8 cellular contexts compared by ENCODE assay signal in genomic region chr7:50416509-50417299, GRCh38. TPM values are rescaled to one million over a fixed set of nuclear protein-coding genes. Genes with fewer than 3 reads are reported as not detected.
DNase-seq lines count a peak whose midpoint lies in the region; ATAC-seq lines count a peak whose summit lies in the region.

No MANE protein-coding gene starts in this region.

- H2AFZ ChIP-seq in GM23248: no peak overlapping the region

- H3K9me2 ChIP-seq in GM23248 (ENCODE audit: insufficient read depth): no peaks in the 10 kb centered on the region

- whole genome bisulfite sequencing in thymus: 43% methylated on average over 7 of the region's 7 CpGs
- 29 to 30% methylated on average over 7 of the region's 7 CpGs for WGBS in GM23248 (ENCODE audit: low coverage in 1 of 2, low lambda C conversion rate in 2 of 2, missing lambda C conversion rate in 2 of 2), 2 experiments

- H3K36me3 ChIP-seq in thymus (ENCODE audit: control insufficient read depth, insufficient read depth) (no peaks in the 10 kb centered on the region), GM23248 (ENCODE audit: low read depth) (no peaks in the 10 kb centered on the region)

- no peaks in the 10 kb centered on the region for H3K79me2 ChIP-seq in GM23248 (ENCODE audit: insufficient read depth)

- H3K4me3 ChIP-seq in thymus (ENCODE audit: low read length) (no peak overlapping the region), GM23248 (no peak overlapping the region)

- no peaks in the 10 kb centered on the region for H3K27me3 ChIP-seq in thymus (ENCODE audit: control insufficient read depth, insufficient read depth)
- 0 out of 2 replicates have a peak, but pooled peaks cover 14% of the 10 kb centered on the region for H3K27me3 ChIP-seq in GM23248 (replicated peaks; ENCODE audit: insufficient read depth)

- in situ Hi-C loops in GM23248 (cut with MboI): loop anchor here (10.0 kb wide), 1 partner anchor 212 kb away; no protein-coding TSS in a partner anchor

- H3K9me3 ChIP-seq in thymus (ENCODE audit: control insufficient read depth): no peaks in the 10 kb centered on the region
- no peaks in the 10 kb centered on the region for H3K9me3 ChIP-seq in GM23248 (ENCODE audit: low read depth)

- H3K4me1 ChIP-seq in thymus (ENCODE audit: control insufficient read depth, insufficient read depth, low read length) (peaks cover 21% of the 10 kb centered on the region), GM23248 (ENCODE audit: insufficient read depth) (no peaks in the 10 kb centered on the region)

- H4K20me1 ChIP-seq in GM23248 (ENCODE audit: insufficient read depth): no peaks in the 10 kb centered on the region

- no peak overlapping the region for H3K4me2 ChIP-seq in GM23248 (ENCODE audit: unreplicated experiment)

- ATAC-seq in GM19043 (IDR thresholded peaks at IDR 0.05; ENCODE audit: low read depth, unreplicated experiment) (peak; percentile 84), HG03103 (IDR thresholded peaks at IDR 0.05; ENCODE audit: low read depth, unreplicated experiment) (peak; percentile 78)

- no peak overlapping the region for H3K9ac ChIP-seq in GM23248

- H3K27ac ChIP-seq in thymus (ENCODE audit: low read depth): peak overlapping the region; percentile 6
- H3K27ac ChIP-seq in GM23248: no peak overlapping the region

- H3F3A ChIP-seq in GM23248 (ENCODE audit: insufficient read depth): no peaks in the 10 kb centered on the region

- peak; percentile 61 to 77 for DNase-seq in AML-193 (lab: John Stamatoyannopoulos, UW)
- DNase-seq in UCSD-AML1 (lab: John Stamatoyannopoulos, UW; ENCODE audit: unreplicated experiment): peak; percentile 21
- no peak for DNase-seq in NCI-H510A treated with DMSO at 0.1 percent for 48 hours (lab: John Stamatoyannopoulos, UW)
- DNase-seq in NCI-H526 (lab: John Stamatoyannopoulos, UW): no peak
- no peak for DNase-seq in GM23248

RNA-seq across cellular contexts. Expression of gene FIGNL1, which starts 33.4 kb away (rescaled TPM):
- polyA plus RNA-seq in thymus (9.0 TPM), GM23248 (2016; fragmentation: Nextera tagmentation; extraction: Ambion mirVana) (8.4 and 9.2 TPM in 2 replicates)
- 20.2 and 27.8 TPM in 2 replicates for total RNA-seq in GM23248 (2014; rRNA removed; shearing (Covaris generic))

Comparison
In these comparisons a context has a peak if more than half of its experiments do, and no peak if none do; other contexts are left out.
1. DNase-seq: peak in AML-193 (2 of 2) and UCSD-AML1 (single experiment); none in NCI-H510A treated with DMSO at 0.1 percent for 48 hours (single experiment), NCI-H526 (0 of 2) and GM23248 (single experiment).